Comparison of ENCODE assay signal across 13 cellular contexts in the genomic region with DNA sequence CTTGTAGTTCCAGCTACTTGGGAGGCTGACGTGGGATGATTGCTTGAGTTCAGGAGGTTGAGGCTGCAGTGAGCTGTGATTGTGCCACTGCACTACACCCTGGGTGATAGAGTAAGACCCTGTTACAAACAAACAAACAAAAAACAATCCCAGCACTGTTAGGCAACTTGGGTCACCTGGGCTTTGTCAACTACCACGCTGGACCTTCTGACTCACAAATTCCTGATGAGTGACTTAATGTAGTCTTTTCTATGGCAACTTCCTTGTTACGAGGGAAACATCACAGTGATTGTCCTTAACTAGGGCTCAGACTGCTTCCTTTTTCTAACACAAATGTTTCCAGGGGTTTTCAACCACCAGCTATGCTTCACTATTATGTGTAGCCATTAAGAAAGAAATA.
DNase-seq lines count a peak whose midpoint lies in the region; ATAC-seq and FAIRE-seq lines count a peak whose summit lies in the region.
"Had no signal": no experiment of that assay in that cellular context is flagged by ENCODE, and none has a peak within 500 bp of the region (broad histone marks: within the 10 kb centered on the region; RNA-seq: fewer than 3 reads in every experiment).

No MANE protein-coding gene starts in this region.

- H3K27me3 Mint-ChIP-seq in activated CD8-positive, alpha-beta T cell treated with anti-CD3 and anti-CD28 coated beads, Interleukin-2, amount 10 ng/mL, durations not matched to agents 7 days and 5 days (ENCODE audit: low read depth): no peaks in the 10 kb centered on the region

- H3K36me3 Mint-ChIP-seq in activated CD8-positive, alpha-beta T cell treated with anti-CD3 and anti-CD28 coated beads, Interleukin-2, amount 10 ng/mL, durations not matched to agents 7 days and 5 days (ENCODE audit: low read depth): no peaks in the 10 kb centered on the region
- H3K36me3 Mint-ChIP-seq: naive B cell had no signal

- CTCF ChIA-PET in activated CD8-positive, alpha-beta T cell treated with anti-CD3 and anti-CD28 coated beads, Interleukin-2, amount 10 ng/mL, durations not matched to agents 7 days and 5 days (lab: Charles Lee): no interaction called here

- H3K4me1 Mint-ChIP-seq in activated CD8-positive, alpha-beta T cell treated with anti-CD3 and anti-CD28 coated beads, Interleukin-2, amount 10 ng/mL, durations not matched to agents 7 days and 5 days (ENCODE audit: low read depth): no peaks in the 10 kb centered on the region
- H3K4me1 Mint-ChIP-seq: naive B cell had no signal

- ATAC-seq in activated CD8-positive, alpha-beta T cell treated with anti-CD3 and anti-CD28 coated beads, Interleukin-2, amount 10 ng/mL, durations not matched to agents 7 days and 5 days: no peak

- DNase-seq in NOMO-1 (lab: John Stamatoyannopoulos, UW; ENCODE audit: unreplicated experiment in 2 of 2) (peak; percentile 19 to 84), NOMO-1 treated with dmso at 0.1 percent for 144 hours (lab: John Stamatoyannopoulos, UW; ENCODE audit: unreplicated experiment) (no peak), amniotic stem cell (lab: John Stamatoyannopoulos, UW) (peak; percentile 1), islet precursor cell (peak; percentile 80), urothelium cell line (ENCODE audit: low spot score) (peak; percentile 23), inferior parietal cortex (ENCODE audit: extremely low spot score) (no peak)
- DNase-seq in activated effector memory CD4-positive, alpha-beta T cell treated with anti-CD3 and anti-CD28 coated beads, Interleukin-2, amount 50 U/mL, for 16 hours: no peak
- DNase-seq in activated CD8-positive, alpha-beta T cell treated with anti-CD3 and anti-CD28 coated beads, Interleukin-2, amount 10 ng/mL, durations not matched to agents 7 days and 5 days: no peak
- DNase-seq: hippocampal formation; naive B cell; NCI-H748 treated with DMSO at 0.1 percent for 48 hours; stimulated activated CD4-positive, alpha-beta T cell treated with anti-CD3 and anti-CD28 coated beads, Interleukin-4, amount 100 ng/mL, for 24 hours had no signal

- POLR2A ChIA-PET in activated CD8-positive, alpha-beta T cell treated with anti-CD3 and anti-CD28 coated beads, Interleukin-2, amount 10 ng/mL, durations not matched to agents 7 days and 5 days (lab: Charles Lee): no interaction called here

- H3K27ac Mint-ChIP-seq in activated CD8-positive, alpha-beta T cell treated with anti-CD3 and anti-CD28 coated beads, Interleukin-2, amount 10 ng/mL, durations not matched to agents 7 days and 5 days: no peak overlapping the region
- H3K27ac Mint-ChIP-seq: naive B cell had no signal

- H3K9me3 Mint-ChIP-seq in activated CD8-positive, alpha-beta T cell treated with anti-CD3 and anti-CD28 coated beads, Interleukin-2, amount 10 ng/mL, durations not matched to agents 7 days and 5 days (ENCODE audit: insufficient read depth): no peaks in the 10 kb centered on the region

- no peak overlapping the region for H3K4me3 Mint-ChIP-seq in activated CD8-positive, alpha-beta T cell treated with anti-CD3 and anti-CD28 coated beads, Interleukin-2, amount 10 ng/mL, durations not matched to agents 7 days and 5 days
- H3K4me3 Mint-ChIP-seq: naive B cell had no signal

- FAIRE-seq in urothelium cell line (lab: Jason Lieb, UNC): no peak
- FAIRE-seq: A204.1 had no signal

Comparison
In these comparisons a context has a peak if more than half of its experiments do, and no peak if none do; other contexts are left out.
1. DNase-seq: peak in NOMO-1 (2 of 2), amniotic stem cell (single experiment), islet precursor cell (single experiment) and urothelium cell line (single experiment); none in NOMO-1 treated with dmso at 0.1 percent for 144 hours (single experiment), inferior parietal cortex (single experiment), activated effector memory CD4-positive, alpha-beta T cell treated with anti-CD3 and anti-CD28 coated beads, Interleukin-2, amount 50 U/mL, for 16 hours (single experiment) and activated CD8-positive, alpha-beta T cell treated with anti-CD3 and anti-CD28 coated beads, Interleukin-2, amount 10 ng/mL, durations not matched to agents 7 days and 5 days (single experiment).